ENCODE assay signal across 10 cellular contexts in genomic region chr2:72694715-72695496, GRCh38.
DNase-seq lines count a peak whose midpoint lies in the region; ATAC-seq, FAIRE-seq and TF ChIP-seq lines count a peak whose summit lies in the region.
"Had no signal": no experiment of that assay in that cellular context is flagged by ENCODE, and none has a peak within 500 bp of the region (broad histone marks: within the 10 kb centered on the region; RNA-seq: fewer than 3 reads in every experiment).

No MANE protein-coding gene starts in this region.

- peak; percentile 47 for DNase-seq in ELF-1 (ENCODE audit: low read depth, low spot score)
- peak; percentile 89 for DNase-seq in NCI-H69 (lab: John Stamatoyannopoulos, UW)
- peak; percentile 66 to 86 for DNase-seq in foreskin fibroblast
- peak; percentile 28 to 53 for DNase-seq in psoas muscle
- DNase-seq in GM12892 (ENCODE audit: insufficient read length) = no peak
- no peak for DNase-seq in GM10266 (ENCODE audit: extremely low spot score)
- DNase-seq: activated naive CD8-positive, alpha-beta T cell treated with anti-CD3 and anti-CD28 coated beads, Interleukin-2, amount 50 U/mL, for 24 hours had no signal

- H3K27me3 ChIP-seq in psoas muscle (ENCODE audit: insufficient read depth in 3 of 3, low read length in 2 of 3) = no peaks in the 10 kb centered on the region

- ATAC-seq in psoas muscle (peak in 3 of 4 donors; percentile 71 to 74 (median 72)), esophagus mucosa (no peak), HG03175 (IDR thresholded peaks at IDR 0.05; ENCODE audit: unreplicated experiment) (no peak)
- ATAC-seq: activated naive CD8-positive, alpha-beta T cell treated with anti-CD3 and anti-CD28 coated beads, Interleukin-2, amount 50 U/mL, for 24 hours had no signal

- no peak overlapping the region for H3K27ac ChIP-seq in psoas muscle

- FAIRE-seq in GM12892 (lab: Jason Lieb, UNC) = no peak
- FAIRE-seq: GM12891 had no signal

- H3K36me3 ChIP-seq in psoas muscle (ENCODE audit: insufficient read depth in 1 of 2, low read depth in 1 of 2) = no peaks in the 10 kb centered on the region

- H3K4me3 ChIP-seq in foreskin fibroblast (ENCODE audit: low read depth in 1 of 2, low read length in 2 of 2) (no peak overlapping the region), psoas muscle (no peak overlapping the region)

- WGBS in psoas muscle, 3 donors = 18 to 22% (median 21%) methylated on average over 9 of the region's 9 CpGs

- no peak for TF ChIP-seq POLR2A in GM12892 (IDR thresholded peaks at IDR 0.05; ENCODE audit: low read depth, low read length)

- intact Hi-C loops in psoas muscle (cut with DNase I) = no loop called here

- H3K4me1 ChIP-seq in psoas muscle = peaks cover 13% of the 10 kb centered on the region

- TF ChIP-seq CTCF in foreskin fibroblast (IDR thresholded peaks at IDR 0.05; ENCODE audit: low read depth, low read length) (no peak), psoas muscle (IDR thresholded peaks at IDR 0.05) (no peak), GM10266 (IDR thresholded peaks at IDR 0.05; ENCODE audit: control insufficient read depth, insufficient read depth, low read depth, missing control alignments) (no peak)

- H3K9me3 ChIP-seq in psoas muscle = no peaks in the 10 kb centered on the region

Comparison
In these comparisons a context has a peak if more than half of its experiments do, and no peak if none do; other contexts are left out.
1. DNase-seq: peak in ELF-1 (single experiment), NCI-H69 (single experiment), foreskin fibroblast (2 of 2) and psoas muscle (2 of 2); none in GM12892 (single experiment) and GM10266 (single experiment).
2. ATAC-seq: peak in psoas muscle (3 of 4); none in esophagus mucosa (single experiment) and HG03175 (single experiment).